Comparison of ENCODE assay signal across 22 cellular contexts in the genomic region with DNA sequence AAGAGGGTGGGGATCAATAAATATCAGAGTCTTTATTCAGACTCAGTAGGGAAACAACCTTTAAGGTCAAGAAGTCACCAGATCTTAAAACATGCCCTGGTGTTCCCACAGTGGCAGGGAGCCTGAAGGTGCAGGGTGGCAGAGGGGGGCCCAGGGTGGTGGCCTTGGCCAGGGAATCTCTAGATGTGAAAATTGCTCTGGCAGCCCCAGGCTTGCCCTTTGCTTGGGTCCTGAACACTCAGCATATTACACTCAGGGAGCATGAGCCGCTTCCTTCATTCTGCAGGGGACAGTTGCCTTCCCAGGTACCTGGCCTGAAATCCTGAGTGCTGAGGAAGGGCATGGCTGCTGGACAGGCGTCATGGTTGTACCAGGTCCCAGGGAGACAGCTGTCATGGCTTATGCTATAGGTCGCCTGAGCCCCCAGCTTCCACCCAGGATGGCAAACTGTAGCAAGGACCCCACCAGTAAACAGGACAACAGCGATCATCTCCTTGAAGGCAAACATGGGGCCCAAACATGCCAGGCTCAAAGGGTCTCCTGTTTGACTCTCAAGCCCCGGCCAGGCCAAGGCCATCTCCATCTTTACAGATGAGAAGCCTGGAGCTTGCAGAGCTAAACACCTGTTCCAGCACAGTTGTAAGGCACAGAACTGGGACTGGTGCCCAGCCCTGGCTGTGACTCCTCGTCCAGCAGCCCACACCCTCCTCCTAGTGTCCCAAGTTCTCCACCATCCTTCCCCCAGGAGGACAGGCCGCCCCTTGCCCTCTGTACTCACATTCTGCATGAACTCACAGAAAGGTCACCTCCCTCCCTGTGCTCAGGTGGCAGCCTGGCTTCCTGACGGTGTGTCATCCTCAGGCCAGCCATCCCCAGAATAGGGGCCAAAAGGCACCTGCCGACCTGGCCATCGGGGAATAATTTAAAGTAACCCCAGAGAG. TPM values are rescaled to one million over a fixed set of nuclear protein-coding genes. Genes with fewer than 3 reads are reported as not detected.
"Had no signal": no experiment of that assay in that cellular context is flagged by ENCODE, and none has a peak within 500 bp of the region (broad histone marks: within the 10 kb centered on the region; RNA-seq: fewer than 3 reads in every experiment).

No MANE protein-coding gene starts in this region.

- DNase-seq: activated CD4-positive, alpha-beta T cell treated with anti-CD3 and anti-CD28 coated beads for 48 hours; activated CD8-positive, alpha-beta T cell treated with anti-CD3 and anti-CD28 coated beads, Interleukin-2, amount 10 ng/mL, durations not matched to agents 7 days and 5 days; activated naive CD4-positive, alpha-beta T cell treated with anti-CD3 and anti-CD28 coated beads, Interleukin-2, amount 10 ng/mL, durations not matched to agents 7 days and 5 days; activated T-cell treated with anti-CD3 and anti-CD28 coated beads for 4 hours; dermis blood vessel endothelial cell; foreskin melanocyte; heart left ventricle; nucleus accumbens; stimulated activated naive CD8-positive, alpha-beta T cell treated with anti-CD3 and anti-CD28 coated beads, Interleukin-15, Interleukin-2, amounts not matched to agents 100 U/mL and 50 U/mL, for 24 hours; T-helper 2 cell; upper lobe of left lung had no signal

- H3K4me3 ChIP-seq: heart left ventricle, smooth muscle cell, upper lobe of left lung had no signal

- ATAC-seq: activated CD8-positive, alpha-beta T cell treated with anti-CD3 and anti-CD28 coated beads, Interleukin-2, amount 10 ng/mL, durations not matched to agents 7 days and 5 days; activated T-helper 17 cell treated with anti-CD3 and anti-CD28 coated beads, Interleukin-2, amount 50 U/mL, for 72 hours; stimulated activated naive CD8-positive, alpha-beta T cell treated with anti-CD3 and anti-CD28 coated beads, Interleukin-15, Interleukin-2, amounts not matched to agents 100 U/mL and 50 U/mL, for 24 hours; WTC11 had no signal

- H3K27ac ChIP-seq: epithelial cell of prostate, heart left ventricle, upper lobe of left lung had no signal

- H3K4me1 ChIP-seq: heart left ventricle, upper lobe of left lung had no signal

- H3K36me3 ChIP-seq: heart left ventricle, upper lobe of left lung had no signal

- H3K9me3 Mint-ChIP-seq: activated naive CD4-positive, alpha-beta T cell treated with anti-CD3 and anti-CD28 coated beads, Interleukin-2, amount 10 ng/mL, durations not matched to agents 7 days and 5 days; activated T-helper 17 cell treated with anti-CD3 and anti-CD28 coated beads, Interleukin-2, amount 50 U/mL, for 72 hours; natural killer cell treated with Interleukin-12 subunit alpha and Interleukin-12 subunit beta and Interleukin-15 and Interleukin-18, amount 100 ng/mL, for 72 hours; WTC11 had no signal

- H3K27me3 ChIP-seq: upper lobe of left lung had no signal

- H3K4me3 Mint-ChIP-seq: activated CD8-positive, alpha-beta T cell treated with anti-CD3 and anti-CD28 coated beads, Interleukin-2, amount 10 ng/mL, durations not matched to agents 7 days and 5 days; activated naive CD4-positive, alpha-beta T cell treated with anti-CD3 and anti-CD28 coated beads, Interleukin-2, amount 10 ng/mL, durations not matched to agents 7 days and 5 days; activated T-helper 17 cell treated with anti-CD3 and anti-CD28 coated beads, Interleukin-2, amount 50 U/mL, for 72 hours; natural killer cell treated with Interleukin-12 subunit alpha and Interleukin-12 subunit beta and Interleukin-15 and Interleukin-18, amount 100 ng/mL, for 72 hours; WTC11 had no signal

- H3K27ac Mint-ChIP-seq: activated CD8-positive, alpha-beta T cell treated with anti-CD3 and anti-CD28 coated beads, Interleukin-2, amount 10 ng/mL, durations not matched to agents 7 days and 5 days; activated naive CD4-positive, alpha-beta T cell treated with anti-CD3 and anti-CD28 coated beads, Interleukin-2, amount 10 ng/mL, durations not matched to agents 7 days and 5 days; activated T-helper 17 cell treated with anti-CD3 and anti-CD28 coated beads, Interleukin-2, amount 50 U/mL, for 72 hours; natural killer cell treated with Interleukin-12 subunit alpha and Interleukin-12 subunit beta and Interleukin-15 and Interleukin-18, amount 100 ng/mL, for 72 hours; WTC11 had no signal

- H3K36me3 Mint-ChIP-seq: activated naive CD4-positive, alpha-beta T cell treated with anti-CD3 and anti-CD28 coated beads, Interleukin-2, amount 10 ng/mL, durations not matched to agents 7 days and 5 days; natural killer cell treated with Interleukin-12 subunit alpha and Interleukin-12 subunit beta and Interleukin-15 and Interleukin-18, amount 100 ng/mL, for 72 hours; WTC11 had no signal

- H3K4me1 Mint-ChIP-seq: activated naive CD4-positive, alpha-beta T cell treated with anti-CD3 and anti-CD28 coated beads, Interleukin-2, amount 10 ng/mL, durations not matched to agents 7 days and 5 days; activated T-helper 17 cell treated with anti-CD3 and anti-CD28 coated beads, Interleukin-2, amount 50 U/mL, for 72 hours; WTC11 had no signal

- H3K9me3 ChIP-seq: heart left ventricle, upper lobe of left lung had no signal

RNA-seq across cellular contexts. Expression of a gene that starts 14.6 kb away (rescaled TPM):
- total RNA-seq: activated CD8-positive, alpha-beta T cell treated with anti-CD3 and anti-CD28 coated beads, Interleukin-2, amount 10 ng/mL, durations not matched to agents 7 days and 5 days; activated T-helper 17 cell treated with anti-CD3 and anti-CD28 coated beads, Interleukin-2, amount 50 U/mL, for 72 hours; astrocyte; bronchial epithelial cell; dermis blood vessel endothelial cell; fibroblast of lung; mononuclear cell; natural killer cell treated with Interleukin-12 subunit alpha and Interleukin-12 subunit beta and Interleukin-15 and Interleukin-18, amount 100 ng/mL, for 72 hours; posterior vena cava; smooth muscle cell; WTC11 had no signal
- polyA plus RNA-seq: fibroblast of lung, heart left ventricle, smooth muscle cell had no signal

RNA-seq across cellular contexts. Expression of a gene that starts 14.8 kb away (rescaled TPM):
- total RNA-seq: activated CD8-positive, alpha-beta T cell treated with anti-CD3 and anti-CD28 coated beads, Interleukin-2, amount 10 ng/mL, durations not matched to agents 7 days and 5 days; activated T-helper 17 cell treated with anti-CD3 and anti-CD28 coated beads, Interleukin-2, amount 50 U/mL, for 72 hours; astrocyte; bronchial epithelial cell; cerebellum; dermis blood vessel endothelial cell; fibroblast of lung; heart left ventricle; mononuclear cell; natural killer cell treated with Interleukin-12 subunit alpha and Interleukin-12 subunit beta and Interleukin-15 and Interleukin-18, amount 100 ng/mL, for 72 hours; posterior vena cava; smooth muscle cell; WTC11 had no signal
- polyA plus RNA-seq: fibroblast of lung, heart left ventricle, smooth muscle cell had no signal
